In genomic region chr3:127158614-127159221, GRCh38 we compare ENCODE assay signal across 11 cellular contexts. TPM values are rescaled to one million over a fixed set of nuclear protein-coding genes. Genes with fewer than 3 reads are reported as not detected.
DNase-seq lines count a peak whose midpoint lies in the region; ATAC-seq and TF ChIP-seq lines count a peak whose summit lies in the region.
"Had no signal": no experiment of that assay in that cellular context is flagged by ENCODE, and none has a peak within 500 bp of the region (broad histone marks: within the 10 kb centered on the region; RNA-seq: fewer than 3 reads in every experiment).

No MANE protein-coding gene starts in this region.

- H4K20me1 ChIP-seq in hepatocyte (ENCODE audit: insufficient read depth, poor library complexity, severe bottlenecking), result no peaks in the 10 kb centered on the region

- CTCF ChIA-PET in GM10248 (lab: Yijun Ruan, JAX), result interaction anchor here (0.9 to 1.1 kb wide), 2 partner anchors 16 to 19 kb away, joined by 3 to 4 read pairs; no protein-coding TSS in a partner anchor

- H2AFZ ChIP-seq in hepatocyte, result no peak overlapping the region

- H3K27ac ChIP-seq in right atrium auricular region (no peak overlapping the region), RWPE2 (ENCODE audit: poor library complexity, severe bottlenecking) (no peak overlapping the region), hepatocyte (no peak overlapping the region)
- H3K27ac ChIP-seq: BLaER1 treated with 17β-estradiol and CSF1 and Interleukin-3, amounts not matched to agents 10 nM and 100 nM had no signal

- DNase-seq in cardiac septum (ENCODE audit: low spot score), result peak; percentile 57
- DNase-seq in right atrium auricular region (ENCODE audit: low spot score), result no peak
- no peak for DNase-seq in RWPE2 (ENCODE audit: low spot score)
- peak; percentile 59 for DNase-seq in hepatocyte (ENCODE audit: low spot score)
- no peak for DNase-seq in GM10248 (ENCODE audit: extremely low spot score)
- no peak for DNase-seq in superior temporal gyrus (ENCODE audit: extremely low spot score)
- DNase-seq: activated naive CD4-positive, alpha-beta T cell treated with anti-CD3 and anti-CD28 coated beads, Interleukin-2, amount 10 ng/mL, durations not matched to agents 7 days and 5 days; stimulated activated CD8-positive, alpha-beta memory T cell treated with anti-CD3 and anti-CD28 coated beads, Interleukin-4, amount 100 ng/mL, for 48 hours had no signal

- no peak for TF ChIP-seq CTCF in right atrium auricular region (IDR thresholded peaks at IDR 0.05)
- TF ChIP-seq CTCF in RWPE2 (IDR thresholded peaks at IDR 0.05; ENCODE audit: poor library complexity, severe bottlenecking), result no peak
- no peak for TF ChIP-seq CTCF in hepatocyte (IDR thresholded peaks at IDR 0.05; ENCODE audit: poor library complexity)
- TF ChIP-seq CTCF in GM10248 (IDR thresholded peaks at IDR 0.05; ENCODE audit: control extremely low read depth, extremely low read depth, low read depth, missing control alignments), result no peak

- WGBS in hepatocyte (ENCODE audit: low lambda C conversion rate, missing lambda C conversion rate), result 42% methylated on average over 10 of the region's 10 CpGs

- H3K9me3 ChIP-seq in right atrium auricular region (no peaks in the 10 kb centered on the region), RWPE2 (ENCODE audit: severe bottlenecking) (no peaks in the 10 kb centered on the region), hepatocyte (ENCODE audit: low read depth) (no peaks in the 10 kb centered on the region)

- H3K27me3 ChIP-seq in right atrium auricular region (no peaks in the 10 kb centered on the region), RWPE2 (ENCODE audit: insufficient read depth, poor library complexity, severe bottlenecking) (peaks cover 18% of the 10 kb centered on the region), hepatocyte (peaks cover 3% of the 10 kb centered on the region)

- ATAC-seq in RWPE2 (ENCODE audit: low read depth) (peak; percentile 71), HG03378 (IDR thresholded peaks at IDR 0.05; ENCODE audit: unreplicated experiment) (no peak), HG02840 (IDR thresholded peaks at IDR 0.05; ENCODE audit: low FRiP score, unreplicated experiment) (no peak)

- no peaks in the 10 kb centered on the region for H3K4me1 ChIP-seq in right atrium auricular region
- no peaks in the 10 kb centered on the region for H3K4me1 ChIP-seq in RWPE2 (ENCODE audit: insufficient read depth, poor library complexity, severe bottlenecking)
- no peaks in the 10 kb centered on the region for H3K4me1 ChIP-seq in hepatocyte (ENCODE audit: insufficient read depth)
- H3K4me1 ChIP-seq: BLaER1 treated with 17β-estradiol and CSF1 and Interleukin-3, amounts not matched to agents 10 nM and 100 nM had no signal

- H3K36me3 ChIP-seq in right atrium auricular region (no peaks in the 10 kb centered on the region), RWPE2 (ENCODE audit: low read depth) (no peaks in the 10 kb centered on the region), hepatocyte (replicated peaks; ENCODE audit: insufficient read depth, low read depth) (no peaks in the 10 kb centered on the region)
- H3K36me3 ChIP-seq: BLaER1 treated with 17β-estradiol and CSF1 and Interleukin-3, amounts not matched to agents 10 nM and 100 nM had no signal

- no peaks in the 10 kb centered on the region for H3K79me2 ChIP-seq in hepatocyte

- POLR2A ChIA-PET in GM10248 (lab: Yijun Ruan, JAX), result no interaction called here

- H3K4me3 ChIP-seq in right atrium auricular region (no peak overlapping the region), RWPE2 (ENCODE audit: severe bottlenecking) (no peak overlapping the region), hepatocyte (no peak overlapping the region)
- H3K4me3 ChIP-seq: BLaER1 treated with 17β-estradiol and CSF1 and Interleukin-3, amounts not matched to agents 10 nM and 100 nM had no signal

- no peak overlapping the region for H3K4me2 ChIP-seq in hepatocyte
- H3K4me2 ChIP-seq: BLaER1 treated with 17β-estradiol and CSF1 and Interleukin-3, amounts not matched to agents 10 nM and 100 nM had no signal

- H3K9me2 ChIP-seq in hepatocyte (replicated peaks; ENCODE audit: insufficient read depth), result no peaks in the 10 kb centered on the region

- intact Hi-C loops in cardiac septum (cut with DNase I), result no loop called here

RNA-seq across cellular contexts. Expression of gene PRR23E, which starts 34.2 kb away (rescaled TPM):
- total RNA-seq in cardiac septum (not detected), right atrium auricular region (not detected), hepatocyte (not detected in 2 replicates)
- not detected in 2 replicates for polyA plus RNA-seq in hepatocyte

Comparison
In these comparisons a context has a peak if more than half of its experiments do, and no peak if none do; other contexts are left out.
1. DNase-seq: peak in cardiac septum (single experiment) and hepatocyte (single experiment); none in right atrium auricular region (single experiment), RWPE2 (single experiment), GM10248 (single experiment) and superior temporal gyrus (single experiment).